Comparison of ENCODE assay signal across 15 cellular contexts in the genomic region with DNA sequence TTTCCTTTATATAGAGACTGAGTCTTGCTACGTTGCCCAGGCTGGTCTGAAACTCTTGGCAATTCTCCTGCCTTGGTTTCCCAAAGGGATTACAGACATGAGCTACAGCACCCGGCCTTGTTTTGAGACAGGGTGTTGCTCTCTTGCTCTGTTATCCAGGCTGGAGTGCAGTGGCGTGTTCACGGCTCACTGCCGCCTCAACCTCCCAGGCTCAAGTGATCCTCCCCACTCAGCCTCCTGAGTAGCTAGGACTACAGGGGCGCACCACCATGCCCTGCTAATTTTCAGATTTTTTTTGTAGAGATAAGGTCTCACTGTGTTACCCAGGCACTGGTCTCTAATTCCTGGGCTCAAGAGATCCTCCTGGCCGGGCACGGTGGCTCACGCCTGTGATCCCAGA.
DNase-seq lines count a peak whose midpoint lies in the region; ATAC-seq and TF ChIP-seq lines count a peak whose summit lies in the region.
"Had no signal": no experiment of that assay in that cellular context is flagged by ENCODE, and none has a peak within 500 bp of the region (broad histone marks: within the 10 kb centered on the region; RNA-seq: fewer than 3 reads in every experiment).

No MANE protein-coding gene starts in this region.

- H3K36me3 ChIP-seq in BLaER1 (no peaks in the 10 kb centered on the region), DOHH2 (ENCODE audit: control insufficient read depth, low read length) (peaks cover 24% of the 10 kb centered on the region)
- H3K36me3 ChIP-seq: ascending aorta had no signal

- peaks cover 5% of the 10 kb centered on the region for H3K36me3 Mint-ChIP-seq in activated naive CD8-positive, alpha-beta T cell

- peak overlapping the region; percentile 56 for H3K4me3 Mint-ChIP-seq in activated naive CD8-positive, alpha-beta T cell

- no peaks in the 10 kb centered on the region for H3K9me2 ChIP-seq in DOHH2 (replicated peaks; ENCODE audit: control insufficient read depth, low read length)

- no peaks in the 10 kb centered on the region for H3K27me3 ChIP-seq in BLaER1
- no peaks in the 10 kb centered on the region for H3K27me3 ChIP-seq in DOHH2 (ENCODE audit: control insufficient read depth, low read length)
- H3K27me3 ChIP-seq: ascending aorta had no signal

- H3F3A ChIP-seq in DOHH2 (ENCODE audit: control insufficient read depth, insufficient read depth), result peaks cover 43% of the 10 kb centered on the region

- in situ Hi-C loops in ACHN (cut with HindIII; ENCODE audit: low pct_ligation_motif_present, low pct_unique_long_range_greater_than_20kb, low sequenced_read_pairs), result no loop called here

- H3K9me3 Mint-ChIP-seq in activated naive CD8-positive, alpha-beta T cell (ENCODE audit: low read depth), result no peaks in the 10 kb centered on the region

- H4K20me1 ChIP-seq in BLaER1 (no peaks in the 10 kb centered on the region), DOHH2 (ENCODE audit: control insufficient read depth, insufficient read depth, low read depth, low read length) (no peaks in the 10 kb centered on the region)

- peak overlapping the region; percentile 91 for H3K27ac Mint-ChIP-seq in activated naive CD8-positive, alpha-beta T cell

- peaks cover 49% of the 10 kb centered on the region for H3K4me1 Mint-ChIP-seq in activated naive CD8-positive, alpha-beta T cell (ENCODE audit: low read depth)

- ATAC-seq in HG03439 (IDR thresholded peaks at IDR 0.05; ENCODE audit: unreplicated experiment) (no peak), GM19023 (IDR thresholded peaks at IDR 0.05; ENCODE audit: unreplicated experiment) (no peak)
- ATAC-seq: PC-3 had no signal

- H3K4me2 ChIP-seq in BLaER1, result peak overlapping the region; percentile 89
- H3K4me2 ChIP-seq in DOHH2 (ENCODE audit: low read length), result peak overlapping the region; percentile 87
- H3K4me2 ChIP-seq: smooth muscle cell had no signal

- peaks cover 43% of the 10 kb centered on the region for H3K79me2 ChIP-seq in DOHH2 (ENCODE audit: control insufficient read depth, low read length)

- no peaks in the 10 kb centered on the region for H3K9me3 ChIP-seq in BLaER1
- H3K9me3 ChIP-seq in DOHH2 (ENCODE audit: control insufficient read depth, insufficient read depth, low read length), result no peaks in the 10 kb centered on the region
- H3K9me3 ChIP-seq: ascending aorta had no signal

- H3K4me1 ChIP-seq in BLaER1 (peaks cover 53% of the 10 kb centered on the region), DOHH2 (ENCODE audit: control insufficient read depth, low read length) (peaks cover 73% of the 10 kb centered on the region)

- H3K9ac ChIP-seq in BLaER1, result peak overlapping the region; percentile 53; the same call in 1 of the 2 replicates

- H3K27ac ChIP-seq in BLaER1 (peak overlapping the region; percentile 80), DOHH2 (ENCODE audit: low read depth, low read length) (peak overlapping the region; percentile 93)
- H3K27ac ChIP-seq: ascending aorta, SK-N-MC had no signal

- no peaks in the 10 kb centered on the region for H3K27me3 Mint-ChIP-seq in activated naive CD8-positive, alpha-beta T cell

- H3K4me3 ChIP-seq in BLaER1 (no peak overlapping the region), DOHH2 (ENCODE audit: low read length) (peak overlapping the region; percentile 61)
- H3K4me3 ChIP-seq: ascending aorta, SK-N-MC, smooth muscle cell had no signal

- no peak for DNase-seq in ACHN
- DNase-seq: activated T-cell treated with anti-CD3 and anti-CD28 coated beads for 4 hours; erythroblast; NCI-H1694; PC-3; posterior cingulate gyrus; stimulated activated naive CD4-positive, alpha-beta T cell had no signal

- no peak for TF ChIP-seq CTCF in DOHH2 (IDR thresholded peaks at IDR 0.05; ENCODE audit: low read depth, low read length, poor library complexity, severe bottlenecking)
